In the genomic region with DNA sequence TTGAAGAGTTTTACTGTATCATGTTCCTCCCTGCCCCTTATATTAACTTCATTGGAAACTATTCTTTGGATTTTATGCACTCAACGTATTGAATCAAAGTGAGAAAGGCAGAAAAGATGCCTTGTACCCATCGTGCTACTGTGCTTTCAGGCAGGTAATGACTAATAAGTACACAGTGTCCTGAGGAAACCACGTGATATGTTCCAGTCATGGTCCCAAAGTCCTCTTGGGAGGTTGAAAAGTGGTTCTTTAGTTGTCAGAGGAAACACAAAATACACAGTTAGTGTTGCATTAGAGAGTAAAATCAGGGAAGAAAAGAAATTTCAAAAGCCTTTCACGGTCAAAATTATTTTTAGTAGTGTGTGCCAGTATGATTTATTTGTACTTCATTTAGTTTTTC, we compare ENCODE assay signal across 14 cellular contexts.
DNase-seq lines count a peak whose midpoint lies in the region; ATAC-seq, FAIRE-seq and TF ChIP-seq lines count a peak whose summit lies in the region.
"Had no signal": no experiment of that assay in that cellular context is flagged by ENCODE, and none has a peak within 500 bp of the region (broad histone marks: within the 10 kb centered on the region; RNA-seq: fewer than 3 reads in every experiment).

No MANE protein-coding gene starts in this region.

- TF ChIP-seq CTCF in RWPE2 (IDR thresholded peaks at IDR 0.05; ENCODE audit: poor library complexity, severe bottlenecking) (no peak), left lung (IDR thresholded peaks at IDR 0.05) (no peak), adrenal gland (IDR thresholded peaks at IDR 0.05) (no peak)

- H3K27ac ChIP-seq in RWPE2 (ENCODE audit: poor library complexity, severe bottlenecking) (no peak overlapping the region), left lung (no peak overlapping the region), small intestine (ENCODE audit: low read depth in 1 of 2, low read length in 1 of 2) (no peak overlapping the region), adrenal gland (no peak overlapping the region)
- H3K27ac ChIP-seq: RWPE1 had no signal

- no peak overlapping the region for H3K9ac ChIP-seq in endocrine pancreas (ENCODE audit: control insufficient read depth, insufficient read depth, low read length)

- H3K36me3 ChIP-seq in RWPE2 (ENCODE audit: low read depth) (no peaks in the 10 kb centered on the region), endocrine pancreas (ENCODE audit: control insufficient read depth, insufficient read depth, low read length) (no peaks in the 10 kb centered on the region), left lung (no peaks in the 10 kb centered on the region), small intestine (ENCODE audit: control insufficient read depth in 2 of 2, insufficient read depth in 2 of 2, low read length in 2 of 2) (no peaks in the 10 kb centered on the region), adrenal gland (replicated peaks in 1 of 2) (no peaks in the 10 kb centered on the region)

- DNase-seq in RWPE2 (ENCODE audit: low spot score) = no peak
- no peak for DNase-seq in left lung
- peak; percentile 13 for DNase-seq in small intestine
- DNase-seq in stimulated activated CD4-positive, alpha-beta T cell treated with anti-CD3 and anti-CD28 coated beads, Interleukin-4, amount 100 ng/mL, for 1 hour = no peak
- DNase-seq in adrenal gland = no peak
- DNase-seq in RPMI8226 = no peak
- DNase-seq: GDM1, HCEC 1CT, NCI-H1105, NCI-H2081 treated with DMSO at 0.1 percent for 48 hours had no signal

- WGBS in small intestine, 3 donors = 32 to 57% (median 42%) methylated on average over 4 of the region's 4 CpGs
- WGBS in adrenal gland, 4 donors = 58 to 66% (median 63%) methylated on average over 4 of the region's 4 CpGs

- FAIRE-seq in small intestine (lab: Jason Lieb, UNC) = no peak

- H3K27me3 ChIP-seq in RWPE2 (ENCODE audit: insufficient read depth, poor library complexity, severe bottlenecking) = no peaks in the 10 kb centered on the region
- no peaks in the 10 kb centered on the region for H3K27me3 ChIP-seq in endocrine pancreas (ENCODE audit: control insufficient read depth, insufficient read depth, low read length)
- no peaks in the 10 kb centered on the region for H3K27me3 ChIP-seq in left lung
- H3K27me3 ChIP-seq in small intestine (ENCODE audit: control insufficient read depth in 2 of 2, insufficient read depth in 2 of 2, low read length in 2 of 2) = no peaks in the 10 kb centered on the region
- H3K27me3 ChIP-seq in adrenal gland = no peaks in the 10 kb centered on the region

- no peak for TF ChIP-seq POLR2A in adrenal gland (IDR thresholded peaks at IDR 0.05)

- peak; percentile 29; the same call in 1 of the 3 replicates for ATAC-seq in RWPE2 (ENCODE audit: low read depth)
- ATAC-seq in left lung = peak; percentile 51
- no peak for ATAC-seq in HG03432 (IDR thresholded peaks at IDR 0.05; ENCODE audit: unreplicated experiment)
- ATAC-seq: GM23338 had no signal

- H3K4me1 ChIP-seq in RWPE2 (ENCODE audit: insufficient read depth, poor library complexity, severe bottlenecking) (no peaks in the 10 kb centered on the region), endocrine pancreas (ENCODE audit: control insufficient read depth, insufficient read depth, low read length) (peaks cover 17% of the 10 kb centered on the region), left lung (no peaks in the 10 kb centered on the region), small intestine (ENCODE audit: control insufficient read depth in 2 of 2, insufficient read depth in 1 of 2, low read depth in 1 of 2, low read length in 1 of 2) (no peaks in the 10 kb centered on the region), adrenal gland (replicated peaks in 1 of 2) (no peaks in the 10 kb centered on the region)

- intact Hi-C loops in left lung (cut with DNase I) = no loop called here
- intact Hi-C loops in adrenal gland (cut with DNase I) = no loop called here

- H3K9me3 ChIP-seq in RWPE2 (ENCODE audit: severe bottlenecking) = no peaks in the 10 kb centered on the region
- no peaks in the 10 kb centered on the region for H3K9me3 ChIP-seq in endocrine pancreas (ENCODE audit: control insufficient read depth, low read length)
- H3K9me3 ChIP-seq in left lung = no peaks in the 10 kb centered on the region
- H3K9me3 ChIP-seq in small intestine (ENCODE audit: control insufficient read depth, low read depth) = no peaks in the 10 kb centered on the region
- no peaks in the 10 kb centered on the region for H3K9me3 ChIP-seq in adrenal gland (replicated peaks in 1 of 3)

- H3K4me3 ChIP-seq in RWPE2 (ENCODE audit: severe bottlenecking) = no peak overlapping the region
- H3K4me3 ChIP-seq in endocrine pancreas (ENCODE audit: control insufficient read depth, insufficient read depth, low read length) = peak overlapping the region; percentile 34
- H3K4me3 ChIP-seq in left lung = no peak overlapping the region
- H3K4me3 ChIP-seq in small intestine (ENCODE audit: low read depth in 1 of 2, low read length in 2 of 2) = no peak overlapping the region
- no peak overlapping the region for H3K4me3 ChIP-seq in adrenal gland
- H3K4me3 ChIP-seq: GM23338 had no signal
